Comparison of ENCODE assay signal across 9 cellular contexts in the genomic region with DNA sequence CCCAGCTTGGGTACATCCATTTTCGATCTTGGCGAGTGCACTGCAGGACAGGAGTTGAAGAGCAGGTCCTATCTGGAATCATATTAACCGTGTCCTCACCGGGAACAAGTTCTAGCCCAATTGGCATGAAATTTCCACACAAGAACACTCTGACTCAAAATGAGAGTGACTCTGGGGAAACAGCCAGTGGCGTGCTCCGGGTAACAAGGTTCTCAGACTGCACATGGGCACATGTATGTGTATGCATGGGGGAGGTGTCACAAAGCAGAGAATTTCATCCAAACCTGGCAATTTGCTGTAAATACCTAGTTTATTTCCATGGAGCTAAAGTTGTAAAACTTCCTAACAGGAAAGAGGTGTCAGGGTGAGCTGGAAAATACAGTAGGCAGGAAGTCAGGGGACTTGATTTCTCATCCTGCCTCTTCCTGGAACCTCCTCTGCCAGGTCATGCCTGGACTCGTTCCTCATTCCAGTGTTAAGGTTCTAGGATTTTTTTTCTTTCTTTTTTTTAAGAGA. TPM values are rescaled to one million over a fixed set of nuclear protein-coding genes. Genes with fewer than 3 reads are reported as not detected.
A peak's percentile ranks its signal among the peaks of the same experiment; 100 is the strongest.
DNase-seq lines count a peak whose midpoint lies in the region; ATAC-seq, FAIRE-seq and TF ChIP-seq lines count a peak whose summit lies in the region.
"Had no signal": no experiment of that assay in that cellular context is flagged by ENCODE, and none has a peak within 500 bp of the region (broad histone marks: within the 10 kb centered on the region; RNA-seq: fewer than 3 reads in every experiment).

No MANE protein-coding gene starts in this region.

- peak overlapping the region; percentile 94 for H3K9ac ChIP-seq in astrocyte (ENCODE audit: low read length)
- peak overlapping the region; percentile 98 for H3K9ac ChIP-seq in keratinocyte (ENCODE audit: control insufficient read depth, extremely low read depth, insufficient read depth, low read length)

- dilution Hi-C loops in keratinocyte (cut with MboI; ENCODE audit: extremely low pct_ligation_motif_present, low sequenced_read_pairs): no loop called here

- ATAC-seq in HG03095 (IDR thresholded peaks at IDR 0.05; ENCODE audit: unreplicated experiment): no peak

- peak overlapping the region; percentile 57 for H3K4me3 Mint-ChIP-seq in T-helper 1 cell treated with Interleukin-12 subunit alpha and Interleukin-12 subunit beta and Interleukin-4 antibody, amounts not matched to agents 30 μg/mL and 1 μg/mL, for 36 hours
- peak overlapping the region; percentile 95 for H3K4me3 Mint-ChIP-seq in astrocyte (ENCODE audit: unreplicated experiment)

- H3K4me1 ChIP-seq in astrocyte (ENCODE audit: insufficient read depth, low read length): peaks cover 30% of the 10 kb centered on the region
- peaks cover 42% of the 10 kb centered on the region for H3K4me1 ChIP-seq in keratinocyte (ENCODE audit: control insufficient read depth, extremely low read depth, insufficient read depth, low read length)
- H3K4me1 ChIP-seq in suprapubic skin: peaks cover 59% of the 10 kb centered on the region

- H3K9me1 ChIP-seq in keratinocyte (ENCODE audit: control insufficient read depth, extremely low read depth, insufficient read depth, low read length): no peaks in the 10 kb centered on the region

- H3K9me3 Mint-ChIP-seq in T-helper 1 cell treated with Interleukin-12 subunit alpha and Interleukin-12 subunit beta and Interleukin-4 antibody, amounts not matched to agents 30 μg/mL and 1 μg/mL, for 36 hours: peaks cover 12% of the 10 kb centered on the region
- peaks cover 3% of the 10 kb centered on the region for H3K9me3 Mint-ChIP-seq in astrocyte (ENCODE audit: unreplicated experiment)

- peak overlapping the region; percentile 93 for H3K4me2 ChIP-seq in astrocyte (ENCODE audit: low read length)
- H3K4me2 ChIP-seq in keratinocyte (ENCODE audit: control insufficient read depth, extremely low read depth, insufficient read depth, low read depth, low read length): peak overlapping the region; percentile 100

- H3K4me3 ChIP-seq in astrocyte (ENCODE audit: insufficient read depth, low read depth, low read length) (peak overlapping the region; percentile 96), keratinocyte (ENCODE audit: control insufficient read depth in 2 of 3, extremely low read depth in 1 of 3, insufficient read depth in 2 of 3, low read depth in 1 of 3, low read length in 3 of 3) (peak overlapping the region; percentile 80 to 89 (median 83)), suprapubic skin (peak overlapping the region; percentile 94)

- no peak overlapping the region for H2AFZ ChIP-seq in astrocyte (ENCODE audit: low read depth, low read length)
- no peak overlapping the region for H2AFZ ChIP-seq in keratinocyte (ENCODE audit: control insufficient read depth, low read length)

- H3K27ac ChIP-seq in astrocyte (ENCODE audit: low read depth, low read length) (peak overlapping the region; percentile 95), keratinocyte (ENCODE audit: control insufficient read depth, insufficient read depth, low read length) (peak overlapping the region; percentile 96), suprapubic skin (peak overlapping the region; percentile 100), caudate nucleus (ENCODE audit: low read depth, low read length) (no peak overlapping the region)
- H3K27ac ChIP-seq: neutrophil had no signal

- H3K27me3 Mint-ChIP-seq in T-helper 1 cell treated with Interleukin-12 subunit alpha and Interleukin-12 subunit beta and Interleukin-4 antibody, amounts not matched to agents 30 μg/mL and 1 μg/mL, for 36 hours (ENCODE audit: low read depth): peaks cover 42% of the 10 kb centered on the region
- no peaks in the 10 kb centered on the region for H3K27me3 Mint-ChIP-seq in astrocyte (ENCODE audit: low read depth, unreplicated experiment)

- H3K9me3 ChIP-seq in astrocyte (ENCODE audit: insufficient read depth, low read depth, low read length): no peaks in the 10 kb centered on the region
- no peaks in the 10 kb centered on the region for H3K9me3 ChIP-seq in keratinocyte (ENCODE audit: control insufficient read depth, low read depth, low read length)
- H3K9me3 ChIP-seq in suprapubic skin: no peaks in the 10 kb centered on the region
- H3K9me3 ChIP-seq: neutrophil had no signal

- H3K4me1 Mint-ChIP-seq in T-helper 1 cell treated with Interleukin-12 subunit alpha and Interleukin-12 subunit beta and Interleukin-4 antibody, amounts not matched to agents 30 μg/mL and 1 μg/mL, for 36 hours (ENCODE audit: low read depth): peaks cover 12% of the 10 kb centered on the region
- H3K4me1 Mint-ChIP-seq in astrocyte (ENCODE audit: low read depth, unreplicated experiment): peaks cover 40% of the 10 kb centered on the region

- H3K36me3 ChIP-seq in astrocyte (ENCODE audit: insufficient read depth, low read length): peaks cover 45% of the 10 kb centered on the region
- peaks cover 16 to 47% of the 10 kb centered on the region in 2 experiments for H3K36me3 ChIP-seq in keratinocyte (ENCODE audit: control insufficient read depth in 2 of 2, extremely low read depth in 1 of 2, insufficient read depth in 2 of 2, low read length in 2 of 2)
- peaks cover 30% of the 10 kb centered on the region for H3K36me3 ChIP-seq in suprapubic skin
- H3K36me3 ChIP-seq: neutrophil had no signal

- no peak for TF ChIP-seq EP300 in suprapubic skin (IDR thresholded peaks at IDR 0.05)

- DNase-seq in T-helper 1 cell: no peak
- no peak for DNase-seq in astrocyte (ENCODE audit: low read depth)
- DNase-seq in keratinocyte (ENCODE audit: low read depth, low spot score): no peak
- DNase-seq in suprapubic skin (ENCODE audit: low spot score in 2 of 2): peak; percentile 38 to 64
- DNase-seq in caudate nucleus (lab: John Stamatoyannopoulos, UW): no peak
- DNase-seq in NOMO-1 treated with dmso at 0.1 percent for 144 hours (lab: John Stamatoyannopoulos, UW; ENCODE audit: unreplicated experiment): no peak

- 43% methylated on average over 7 of the region's 7 CpGs for WGBS in suprapubic skin

- peaks cover 19% of the 10 kb centered on the region for H3K36me3 Mint-ChIP-seq in T-helper 1 cell treated with Interleukin-12 subunit alpha and Interleukin-12 subunit beta and Interleukin-4 antibody, amounts not matched to agents 30 μg/mL and 1 μg/mL, for 36 hours (ENCODE audit: low read depth)
- peaks cover 37% of the 10 kb centered on the region for H3K36me3 Mint-ChIP-seq in astrocyte (ENCODE audit: low read depth, unreplicated experiment)

- no peaks in the 10 kb centered on the region for H3K27me3 ChIP-seq in astrocyte (ENCODE audit: insufficient read depth, low read length)
- H3K27me3 ChIP-seq in keratinocyte (ENCODE audit: control insufficient read depth, extremely low read depth, insufficient read depth, low read length): no peaks in the 10 kb centered on the region
- no peaks in the 10 kb centered on the region for H3K27me3 ChIP-seq in suprapubic skin

- TF ChIP-seq POLR2A in suprapubic skin (IDR thresholded peaks at IDR 0.05): no peak

- H4K20me1 ChIP-seq in astrocyte (ENCODE audit: insufficient read depth, low read length) (peaks cover 60% of the 10 kb centered on the region), keratinocyte (ENCODE audit: control insufficient read depth, extremely low read depth, insufficient read depth, low read length) (no peaks in the 10 kb centered on the region)

- TF ChIP-seq CTCF in astrocyte (IDR thresholded peaks at IDR 0.05; ENCODE audit: insufficient read depth, low read depth, low read length) (no peak), keratinocyte (optimal IDR thresholded peaks at IDR 0.05 in 1 of 3, IDR thresholded peaks at IDR 0.05 in 1 of 3, conservative IDR thresholded peaks at IDR 0.05 in 1 of 3; ENCODE audit: extremely low read depth in 1 of 3, insufficient read depth in 2 of 3, low read length in 3 of 3) (no peak), suprapubic skin (IDR thresholded peaks at IDR 0.05) (no peak)

- no peak for FAIRE-seq in astrocyte (lab: Jason Lieb, UNC)
- FAIRE-seq in keratinocyte (lab: Jason Lieb, UNC): peak; percentile 84

- no peak overlapping the region for H3K27ac Mint-ChIP-seq in T-helper 1 cell treated with Interleukin-12 subunit alpha and Interleukin-12 subunit beta and Interleukin-4 antibody, amounts not matched to agents 30 μg/mL and 1 μg/mL, for 36 hours
- peak overlapping the region; percentile 98 for H3K27ac Mint-ChIP-seq in astrocyte (ENCODE audit: unreplicated experiment)

- H3K79me2 ChIP-seq in astrocyte (ENCODE audit: insufficient read depth, low read length): peaks cover 95% of the 10 kb centered on the region
- peaks cover 57% of the 10 kb centered on the region for H3K79me2 ChIP-seq in keratinocyte (ENCODE audit: control insufficient read depth, insufficient read depth, low read length)

RNA-seq across cellular contexts. Expression of a gene that starts 1.7 kb away (rescaled TPM):
- total RNA-seq in astrocyte: 485 and 528 TPM in 2 replicates
- polyA plus RNA-seq in keratinocyte: 479 to 701 TPM (median 598 TPM) in 3 replicates
- polyA plus RNA-seq in keratinocyte (2011; ENCODE audit: low read depth): 90.6 TPM
- polyA plus RNA-seq in keratinocyte (2011; cell fraction: cytosol; rRNA removed): 405 and 737 TPM in 2 replicates
- 443 and 589 TPM in 2 replicates for polyA plus RNA-seq in keratinocyte (2011; cell fraction: nucleus; rRNA removed)
- 202 and 788 TPM in 2 replicates for polyA plus RNA-seq in keratinocyte (2012; ENCODE audit: low replicate concordance)
- polyA minus RNA-seq in keratinocyte: 445 to 619 TPM (median 547 TPM) in 3 replicates
- 1,165 TPM for polyA minus RNA-seq in keratinocyte (2011; cell fraction: cytosol; rRNA and poly(A)+ RNA removed)
- polyA minus RNA-seq in keratinocyte (2011; cell fraction: nucleus; rRNA and poly(A)+ RNA removed): 338 and 341 TPM in 2 replicates
- total RNA-seq in suprapubic skin: 100 to 1,000 TPM; 211 to 298 (median 220) TPM

RNA-seq across cellular contexts. Expression of a gene that starts 55.6 kb away (rescaled TPM):
- total RNA-seq in astrocyte: 0.43 TPM in 1 of 2 replicates, not detected in the other
- polyA plus RNA-seq in keratinocyte: 1.2 to 3.0 TPM (median 1.4 TPM) in 3 replicates
- 2.0 TPM for polyA plus RNA-seq in keratinocyte (2011; ENCODE audit: low read depth)
- polyA plus RNA-seq in keratinocyte (2011; cell fraction: cytosol; rRNA removed): 0.29 and 0.42 TPM in 2 replicates
- polyA plus RNA-seq in keratinocyte (2011; cell fraction: nucleus; rRNA removed): 0.55 and 0.76 TPM in 2 replicates
- polyA plus RNA-seq in keratinocyte (2012; ENCODE audit: low replicate concordance): 2.1 and 4.6 TPM in 2 replicates
- polyA minus RNA-seq in keratinocyte: 0.86 to 2.3 TPM (median 0.96 TPM) in 3 replicates
- not detected for polyA minus RNA-seq in keratinocyte (2011; cell fraction: cytosol; rRNA and poly(A)+ RNA removed)
- polyA minus RNA-seq in keratinocyte (2011; cell fraction: nucleus; rRNA and poly(A)+ RNA removed): not detected in 2 replicates
- 10 to 100 TPM; 17.5 to 72.2 (median 36.4) TPM for total RNA-seq in suprapubic skin

Comparison
In these comparisons a context has a peak if more than half of its experiments do, and no peak if none do; other contexts are left out.
1. DNase-seq: peak in suprapubic skin (2 of 2); none in T-helper 1 cell (0 of 5), astrocyte (single experiment), keratinocyte (single experiment), caudate nucleus (0 of 61) and NOMO-1 treated with dmso at 0.1 percent for 144 hours (single experiment).
2. RNA of a gene that starts 55.6 kb away (total RNA-seq): 17.5 to 72.2 TPM in suprapubic skin; 0.43 TPM in astrocyte; every median in the first group is over 10 times any median in the second.
3. Peak in every context shown above with its lines, with median percentiles within 50 percentile points of each other: H3K4me3 ChIP-seq.